Comparison of ENCODE assay signal across 18 cellular contexts in the genomic region with DNA sequence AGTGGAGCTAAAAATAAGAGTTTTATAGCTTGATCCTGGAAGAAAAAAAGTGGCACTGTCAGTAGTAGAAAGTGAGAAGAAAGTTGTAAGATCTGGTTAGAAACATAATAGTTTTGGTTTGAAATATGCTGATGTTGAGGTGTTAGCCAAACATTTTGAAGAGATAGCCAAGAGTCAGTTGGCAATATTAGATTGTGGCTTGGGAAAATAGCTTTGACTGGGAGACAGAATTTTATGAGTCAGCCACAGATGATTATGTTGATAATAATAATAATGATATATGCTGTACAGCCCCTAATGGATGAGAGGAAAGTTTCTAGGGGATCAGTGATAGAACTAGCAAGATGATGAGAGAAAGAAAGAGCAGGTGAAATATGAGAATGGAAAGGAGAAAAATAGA. TPM values are rescaled to one million over a fixed set of nuclear protein-coding genes. Genes with fewer than 3 reads are reported as not detected.
DNase-seq lines count a peak whose midpoint lies in the region; ATAC-seq, FAIRE-seq and TF ChIP-seq lines count a peak whose summit lies in the region.
"Had no signal": no experiment of that assay in that cellular context is flagged by ENCODE, and none has a peak within 500 bp of the region (broad histone marks: within the 10 kb centered on the region; RNA-seq: fewer than 3 reads in every experiment).

No MANE protein-coding gene starts in this region.

- H3K27me3 Mint-ChIP-seq in chondrocyte (ENCODE audit: low read depth): no peaks in the 10 kb centered on the region
- H3K27me3 Mint-ChIP-seq: B cell had no signal

- DNase-seq in H54 (ENCODE audit: insufficient read length, low spot score) (no peak), amniotic epithelial cell (ENCODE audit: low read depth) (peak; percentile 12), choroid plexus epithelial cell (ENCODE audit: low read depth) (peak; percentile 29), glomerular visceral epithelial cell (ENCODE audit: extremely low spot score) (no peak), chondrocyte (ENCODE audit: low spot score) (no peak), ascending aorta (ENCODE audit: low spot score in 2 of 2) (no peak)
- DNase-seq: Calu3; CD8-positive, alpha-beta T cell; DMS79 treated with DMSO at 0.1 percent for 48 hours had no signal

- H3K36me3 Mint-ChIP-seq in chondrocyte (ENCODE audit: low read depth): no peaks in the 10 kb centered on the region
- H3K36me3 Mint-ChIP-seq: CD8-positive, alpha-beta T cell had no signal

- peak; percentile 38 for FAIRE-seq in H54 (lab: Jason Lieb, UNC)
- FAIRE-seq: G401.6, GM12891, GM19239, H1 had no signal

- H3K36me3 ChIP-seq in ascending aorta: no peaks in the 10 kb centered on the region
- H3K36me3 ChIP-seq: BLaER1 treated with 17β-estradiol and CSF1 and Interleukin-3, amounts not matched to agents 10 nM and 100 nM; HAP-1 had no signal

- no peak overlapping the region for H3K4me3 ChIP-seq in choroid plexus epithelial cell (ENCODE audit: low read depth, low read length)
- no peak overlapping the region for H3K4me3 ChIP-seq in ascending aorta
- H3K4me3 ChIP-seq: BLaER1 treated with 17β-estradiol and CSF1 and Interleukin-3, amounts not matched to agents 10 nM and 100 nM; HAP-1 had no signal

- no peaks in the 10 kb centered on the region for H3K4me1 Mint-ChIP-seq in chondrocyte (ENCODE audit: low read depth)
- H3K4me1 Mint-ChIP-seq: B cell had no signal

- no peak for ATAC-seq in HG02759 (IDR thresholded peaks at IDR 0.05; ENCODE audit: unreplicated experiment)
- ATAC-seq: CD8-positive, alpha-beta T cell had no signal

- H3K27ac Mint-ChIP-seq in chondrocyte (ENCODE audit: unreplicated experiment): no peak overlapping the region
- H3K27ac Mint-ChIP-seq: B cell; CD8-positive, alpha-beta T cell had no signal

- H3K9me3 Mint-ChIP-seq in chondrocyte (ENCODE audit: low read depth): no peaks in the 10 kb centered on the region

- intact Hi-C loops in ascending aorta (cut with DNase I): no loop called here

- TF ChIP-seq POLR2A in H54 (IDR thresholded peaks at IDR 0.05; ENCODE audit: low read depth, low read length): no peak

- no peaks in the 10 kb centered on the region for H3K9me3 ChIP-seq in ascending aorta
- H3K9me3 ChIP-seq: BLaER1 treated with 17β-estradiol and CSF1 and Interleukin-3, amounts not matched to agents 10 nM and 100 nM; HAP-1 had no signal

- no peak for TF ChIP-seq CTCF in choroid plexus epithelial cell (conservative IDR thresholded peaks at IDR 0.05; ENCODE audit: low read depth, low read length)
- no peak for TF ChIP-seq CTCF in chondrocyte (IDR thresholded peaks at IDR 0.05)
- no peak for TF ChIP-seq CTCF in ascending aorta (IDR thresholded peaks at IDR 0.05)

- no peak overlapping the region for H3K4me3 Mint-ChIP-seq in chondrocyte (ENCODE audit: unreplicated experiment)
- H3K4me3 Mint-ChIP-seq: B cell; CD8-positive, alpha-beta T cell had no signal

- H3K4me1 ChIP-seq in ascending aorta: no peaks in the 10 kb centered on the region
- H3K4me1 ChIP-seq: BLaER1 treated with 17β-estradiol and CSF1 and Interleukin-3, amounts not matched to agents 10 nM and 100 nM; HAP-1 had no signal

- no peaks in the 10 kb centered on the region for H3K27me3 ChIP-seq in ascending aorta
- H3K27me3 ChIP-seq: BLaER1 treated with 17β-estradiol and CSF1 and Interleukin-3, amounts not matched to agents 10 nM and 100 nM had no signal

- no peak overlapping the region for H3K27ac ChIP-seq in ascending aorta
- H3K27ac ChIP-seq: BLaER1 treated with 17β-estradiol and CSF1 and Interleukin-3, amounts not matched to agents 10 nM and 100 nM had no signal

RNA-seq across cellular contexts. Expression of gene CDH18, which starts 12.4 kb away (rescaled TPM):
- total RNA-seq in chondrocyte: not detected in 3 replicates
- total RNA-seq in ascending aorta: not detected
- total RNA-seq: B cell; Calu3; CD8-positive, alpha-beta T cell; HT-29 had no signal

Comparison
In these comparisons a context has a peak if more than half of its experiments do, and no peak if none do; other contexts are left out.
1. DNase-seq: peak in amniotic epithelial cell (single experiment) and choroid plexus epithelial cell (single experiment); none in H54 (single experiment), glomerular visceral epithelial cell (single experiment), chondrocyte (single experiment) and ascending aorta (0 of 2).